17 cellular contexts compared by ENCODE assay signal in genomic region chr19:5335593-5335992, GRCh38.
"Had no signal": no experiment of that assay in that cellular context is flagged by ENCODE, and none has a peak within 500 bp of the region (broad histone marks: within the 10 kb centered on the region; RNA-seq: fewer than 3 reads in every experiment).

No MANE protein-coding gene starts in this region.

- H3K4me3 Mint-ChIP-seq: activated naive CD4-positive, alpha-beta T cell treated with anti-CD3 and anti-CD28 coated beads, Interleukin-2, amount 50 U/mL, for 24 hours had no signal

- H3K9me3 Mint-ChIP-seq: activated naive CD4-positive, alpha-beta T cell treated with anti-CD3 and anti-CD28 coated beads, Interleukin-2, amount 50 U/mL, for 24 hours; effector memory CD8-positive, alpha-beta T cell had no signal

- H3K36me3 Mint-ChIP-seq: activated naive CD4-positive, alpha-beta T cell treated with anti-CD3 and anti-CD28 coated beads, Interleukin-2, amount 50 U/mL, for 24 hours had no signal

- DNase-seq: activated CD4-positive, alpha-beta T cell treated with anti-CD3 and anti-CD28 coated beads for 1 hour; activated gamma-delta T cell; amniotic stem cell; dermis blood vessel endothelial cell; effector memory CD8-positive, alpha-beta T cell; esophagus squamous epithelium; mesenchymal stem cell; mucosa of descending colon; right cardiac atrium; stimulated activated naive CD8-positive, alpha-beta T cell treated with anti-CD3 and anti-CD28 coated beads, Interleukin-15, Interleukin-2, amounts not matched to agents 100 U/mL and 50 U/mL, for 24 hours; T1000; uterus had no signal

- H3K9me3 ChIP-seq: esophagus squamous epithelium, mucosa of descending colon, prostate gland, tibial nerve, uterus had no signal

- H3K27me3 ChIP-seq: cardiac muscle cell had no signal

- H3K27ac Mint-ChIP-seq: activated naive CD4-positive, alpha-beta T cell treated with anti-CD3 and anti-CD28 coated beads, Interleukin-2, amount 50 U/mL, for 24 hours; effector memory CD8-positive, alpha-beta T cell had no signal

- H3K36me3 ChIP-seq: cardiac muscle cell, esophagus squamous epithelium, prostate gland, tibial nerve, uterus had no signal

- ATAC-seq: effector memory CD8-positive, alpha-beta T cell; mucosa of descending colon; right cardiac atrium; stimulated activated naive CD8-positive, alpha-beta T cell treated with anti-CD3 and anti-CD28 coated beads, Interleukin-15, Interleukin-2, amounts not matched to agents 100 U/mL and 50 U/mL, for 24 hours had no signal

- H3K79me2 ChIP-seq: hepatocyte had no signal

- H3K4me2 ChIP-seq: hepatocyte had no signal

- H3K4me3 ChIP-seq: cardiac muscle cell, esophagus squamous epithelium, hepatocyte, mucosa of descending colon, prostate gland, tibial nerve, uterus had no signal

- H2AFZ ChIP-seq: hepatocyte had no signal

- H3K27ac ChIP-seq: cardiac muscle cell, esophagus squamous epithelium, hepatocyte, prostate gland, tibial nerve, uterus had no signal
